In the genomic region with DNA sequence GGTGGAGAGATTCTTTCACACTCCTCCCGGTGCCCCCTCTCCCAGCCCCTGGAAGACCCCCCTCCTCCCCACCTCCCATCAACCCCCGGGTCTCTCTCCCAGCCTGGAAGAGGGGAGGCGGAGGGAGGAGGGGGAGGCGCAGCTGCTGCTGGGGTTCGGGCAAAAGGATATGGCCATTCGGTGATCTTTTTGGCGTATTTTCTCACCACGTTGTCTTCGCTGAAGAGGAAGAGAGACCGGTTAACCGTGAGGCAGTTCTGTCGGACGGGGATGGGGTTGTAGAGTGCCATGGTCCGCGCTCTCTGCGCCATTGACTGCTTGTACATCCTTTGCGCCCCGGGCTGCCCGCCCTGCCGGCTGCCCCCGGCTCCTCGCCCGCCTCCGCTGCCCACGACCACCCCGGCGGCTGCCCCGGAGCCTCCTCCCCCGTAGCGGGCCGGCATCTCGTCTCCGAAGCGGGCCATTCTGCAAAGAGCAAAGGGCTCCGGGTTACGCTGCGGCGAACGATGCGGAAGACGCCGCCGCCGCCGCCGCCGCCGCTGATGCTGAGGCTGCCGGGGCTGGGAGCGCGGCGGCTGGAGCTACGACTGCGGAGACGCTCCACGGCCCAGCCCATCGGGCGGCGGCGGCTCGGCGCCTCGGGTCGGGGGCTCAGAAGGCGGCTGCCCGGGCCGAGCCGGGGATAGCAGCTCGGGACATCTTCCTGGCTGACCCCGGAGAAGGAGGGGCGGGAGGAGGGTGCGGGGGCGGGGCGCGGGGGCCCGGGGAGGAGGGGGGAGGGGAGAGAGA, we compare ENCODE assay signal across 9 cellular contexts. TPM values are rescaled to one million over a fixed set of nuclear protein-coding genes. Genes with fewer than 3 reads are reported as not detected.
A peak's percentile ranks its signal among the peaks of the same experiment; 100 is the strongest.
DNase-seq lines count a peak whose midpoint lies in the region; ATAC-seq, FAIRE-seq and TF ChIP-seq lines count a peak whose summit lies in the region.
"Had no signal": no experiment of that assay in that cellular context is flagged by ENCODE, and none has a peak within 500 bp of the region (broad histone marks: within the 10 kb centered on the region; RNA-seq: fewer than 3 reads in every experiment).

TSS of gene CACNA1A (minus strand) at position 719 of the 789 bp plus-strand sequence. CDS start at position 464, 255 bp downstream.

- H3K79me2 ChIP-seq in smooth muscle cell (ENCODE audit: low read depth), result no peaks in the 10 kb centered on the region

- H3K4me1 ChIP-seq in smooth muscle cell (ENCODE audit: low read depth), result peaks cover 7% of the 10 kb centered on the region

- no peak within 1 kb of the TSS for H3K9ac ChIP-seq in smooth muscle cell (ENCODE audit: low read depth)

- FAIRE-seq in HTR-8/SVneo (lab: Jason Lieb, UNC), result no peak
- FAIRE-seq: K562 had no signal

- CTCF ChIA-PET in activated CD8-positive, alpha-beta T cell treated with anti-CD3 and anti-CD28 coated beads, Interleukin-2, amount 10 ng/mL, durations not matched to agents 7 days and 5 days (lab: Charles Lee), result no interaction called here

- peaks cover 51% of the 10 kb centered on the region for H3K27me3 Mint-ChIP-seq in activated CD8-positive, alpha-beta T cell treated with anti-CD3 and anti-CD28 coated beads, Interleukin-2, amount 10 ng/mL, durations not matched to agents 7 days and 5 days (ENCODE audit: low read depth)
- H3K27me3 Mint-ChIP-seq in glutamatergic neuron (ENCODE audit: unreplicated experiment), result peaks cover 9% of the 10 kb centered on the region

- peak within 1 kb of the TSS; percentile 52 for H3K4me3 ChIP-seq in smooth muscle cell
- H3K4me3 ChIP-seq in WERI-Rb-1 (ENCODE audit: low read depth, low read length), result no peak within 1 kb of the TSS
- H3K4me3 ChIP-seq: K562 had no signal

- DNase-seq in EL (peak; percentile 19), glutamatergic neuron (peak; percentile 75), smooth muscle cell (lab: John Stamatoyannopoulos, UW; ENCODE audit: unreplicated experiment) (no peak), NCI-H226 (no peak), WERI-Rb-1 (no peak), OCI-M2 (lab: John Stamatoyannopoulos, UW; ENCODE audit: unreplicated experiment) (no peak), HTR-8/SVneo (ENCODE audit: insufficient read length, low spot score) (no peak)
- no peak for DNase-seq in activated CD8-positive, alpha-beta T cell treated with anti-CD3 and anti-CD28 coated beads, Interleukin-2, amount 10 ng/mL, durations not matched to agents 7 days and 5 days

- no peak within 1 kb of the TSS for H3K27ac Mint-ChIP-seq in activated CD8-positive, alpha-beta T cell treated with anti-CD3 and anti-CD28 coated beads, Interleukin-2, amount 10 ng/mL, durations not matched to agents 7 days and 5 days
- no peak within 1 kb of the TSS for H3K27ac Mint-ChIP-seq in glutamatergic neuron (ENCODE audit: unreplicated experiment)

- H3F3A ChIP-seq in smooth muscle cell (ENCODE audit: low read depth), result no peaks in the 10 kb centered on the region

- 2% methylated on average over 48 of the region's 76 CpGs for WGBS in smooth muscle cell (ENCODE audit: low lambda C conversion rate)

- H3K36me3 ChIP-seq in smooth muscle cell (ENCODE audit: low read depth) (no peaks in the 10 kb centered on the region), WERI-Rb-1 (no peaks in the 10 kb centered on the region)

- no peak for TF ChIP-seq CTCF in glutamatergic neuron (IDR thresholded peaks at IDR 0.05; ENCODE audit: partially characterized antibody, unreplicated experiment)
- no peak for TF ChIP-seq CTCF in smooth muscle cell (IDR thresholded peaks at IDR 0.05; ENCODE audit: borderline replicate concordance, insufficient read depth, poor library complexity, severe bottlenecking)
- TF ChIP-seq CTCF in WERI-Rb-1 (IDR thresholded peaks at IDR 0.05; ENCODE audit: low read depth, low read length), result no peak

- peak; percentile 33 for ATAC-seq in activated CD8-positive, alpha-beta T cell treated with anti-CD3 and anti-CD28 coated beads, Interleukin-2, amount 10 ng/mL, durations not matched to agents 7 days and 5 days
- ATAC-seq: K562 had no signal

- peak within 1 kb of the TSS; percentile 87 for H3K4me2 ChIP-seq in smooth muscle cell

- peak within 1 kb of the TSS; percentile 82 for H2AFZ ChIP-seq in smooth muscle cell (ENCODE audit: low read depth)

- no peak within 1 kb of the TSS for H3K4me3 Mint-ChIP-seq in activated CD8-positive, alpha-beta T cell treated with anti-CD3 and anti-CD28 coated beads, Interleukin-2, amount 10 ng/mL, durations not matched to agents 7 days and 5 days
- peak within 1 kb of the TSS; percentile 84 for H3K4me3 Mint-ChIP-seq in glutamatergic neuron (ENCODE audit: unreplicated experiment)

- H4K20me1 ChIP-seq in smooth muscle cell (ENCODE audit: low read depth), result no peaks in the 10 kb centered on the region

- H3K9me3 ChIP-seq in smooth muscle cell (replicated peaks; ENCODE audit: low read depth) (no peaks in the 10 kb centered on the region), WERI-Rb-1 (ENCODE audit: severe bottlenecking) (no peaks in the 10 kb centered on the region)

- H3K36me3 Mint-ChIP-seq in activated CD8-positive, alpha-beta T cell treated with anti-CD3 and anti-CD28 coated beads, Interleukin-2, amount 10 ng/mL, durations not matched to agents 7 days and 5 days (ENCODE audit: low read depth), result peaks cover 4% of the 10 kb centered on the region
- H3K36me3 Mint-ChIP-seq in glutamatergic neuron (ENCODE audit: unreplicated experiment), result no peaks in the 10 kb centered on the region

- no peaks in the 10 kb centered on the region for H3K4me1 Mint-ChIP-seq in activated CD8-positive, alpha-beta T cell treated with anti-CD3 and anti-CD28 coated beads, Interleukin-2, amount 10 ng/mL, durations not matched to agents 7 days and 5 days (ENCODE audit: low read depth)
- H3K4me1 Mint-ChIP-seq in glutamatergic neuron (ENCODE audit: low read depth, unreplicated experiment), result peaks cover 13% of the 10 kb centered on the region

- H3K27me3 ChIP-seq in smooth muscle cell (ENCODE audit: low read depth) (peaks cover 61% of the 10 kb centered on the region), WERI-Rb-1 (ENCODE audit: insufficient read depth, low read depth, severe bottlenecking) (peaks cover 72% of the 10 kb centered on the region)

- POLR2A ChIA-PET in activated CD8-positive, alpha-beta T cell treated with anti-CD3 and anti-CD28 coated beads, Interleukin-2, amount 10 ng/mL, durations not matched to agents 7 days and 5 days (lab: Charles Lee), result no interaction called here

- no peaks in the 10 kb centered on the region for H3K9me3 Mint-ChIP-seq in activated CD8-positive, alpha-beta T cell treated with anti-CD3 and anti-CD28 coated beads, Interleukin-2, amount 10 ng/mL, durations not matched to agents 7 days and 5 days (ENCODE audit: insufficient read depth)
- peaks cover 2% of the 10 kb centered on the region for H3K9me3 Mint-ChIP-seq in glutamatergic neuron (ENCODE audit: unreplicated experiment)

- H3K27ac ChIP-seq in smooth muscle cell (ENCODE audit: low read depth) (no peak within 1 kb of the TSS), WERI-Rb-1 (no peak within 1 kb of the TSS)

RNA-seq across cellular contexts. Expression of gene CACNA1A, which starts in this region (rescaled TPM):
- under 1 TPM; 0.60 to 0.63 TPM for total RNA-seq in activated CD8-positive, alpha-beta T cell treated with anti-CD3 and anti-CD28 coated beads, Interleukin-2, amount 10 ng/mL, durations not matched to agents 7 days and 5 days
- total RNA-seq in glutamatergic neuron (ENCODE audit: unreplicated experiment) (190 TPM), smooth muscle cell (1.5 and 3.0 TPM in 2 replicates)
- 1.3 and 2.2 TPM in 2 replicates for polyA plus RNA-seq in smooth muscle cell

Comparison
In these comparisons a context has a peak if more than half of its experiments do, and no peak if none do; other contexts are left out.
1. RNA of gene CACNA1A (total RNA-seq): 190 TPM in glutamatergic neuron (single experiment); 1.5 to 3.0 TPM in smooth muscle cell and 0.60 to 0.63 TPM in activated CD8-positive, alpha-beta T cell treated with anti-CD3 and anti-CD28 coated beads, Interleukin-2, amount 10 ng/mL, durations not matched to agents 7 days and 5 days; every median in the first group is over 10 times any median in the second.
2. Peak in ATAC-seq in activated CD8-positive, alpha-beta T cell treated with anti-CD3 and anti-CD28 coated beads, Interleukin-2, amount 10 ng/mL, durations not matched to agents 7 days and 5 days; RNA of the gene not detected or under 1 TPM.
3. DNase-seq: peak in EL (single experiment) and glutamatergic neuron (single experiment); none in activated CD8-positive, alpha-beta T cell treated with anti-CD3 and anti-CD28 coated beads, Interleukin-2, amount 10 ng/mL, durations not matched to agents 7 days and 5 days (single experiment), smooth muscle cell (single experiment), NCI-H226 (single experiment), WERI-Rb-1 (single experiment), OCI-M2 (single experiment) and HTR-8/SVneo (single experiment).